11 cellular contexts compared by ENCODE assay signal in genomic region chr2:73993799-73994543, GRCh38. TPM values are rescaled to one million over a fixed set of nuclear protein-coding genes. Genes with fewer than 3 reads are reported as not detected.
DNase-seq lines count a peak whose midpoint lies in the region; ATAC-seq and TF ChIP-seq lines count a peak whose summit lies in the region.
"Had no signal": no experiment of that assay in that cellular context is flagged by ENCODE, and none has a peak within 500 bp of the region (broad histone marks: within the 10 kb centered on the region; RNA-seq: fewer than 3 reads in every experiment).

No MANE protein-coding gene starts in this region.

- no peaks in the 10 kb centered on the region for H3K9me3 ChIP-seq in SJCRH30 (replicated peaks)

- H2BK15ac ChIP-seq in mesendoderm (replicated peaks; ENCODE audit: low read depth) = no peak overlapping the region

- peaks cover 0 to 2% (median 0%) of the 10 kb centered on the region in 7 donors for H3K9me3 Mint-ChIP-seq in CD14-positive monocyte
- no peaks in the 10 kb centered on the region for H3K9me3 Mint-ChIP-seq in activated T-helper 17 cell treated with anti-CD3 and anti-CD28 coated beads, Interleukin-2, amount 50 U/mL, for 72 hours

- H2BK5ac ChIP-seq in mesendoderm (ENCODE audit: low read length) = no peak overlapping the region

- H3K4ac ChIP-seq in mesendoderm (ENCODE audit: low read depth, low read length) = no peak overlapping the region

- H4K8ac ChIP-seq in mesendoderm (ENCODE audit: low read depth, low read length) = no peak overlapping the region

- TF ChIP-seq CTCF in CD14-positive monocyte (IDR thresholded peaks at IDR 0.05) = no peak

- ATAC-seq in activated T-helper 17 cell treated with anti-CD3 and anti-CD28 coated beads, Interleukin-2, amount 50 U/mL, for 72 hours (replicated peaks) = peak; percentile 53
- ATAC-seq in HG02759 (IDR thresholded peaks at IDR 0.05; ENCODE audit: unreplicated experiment) (no peak), GM18909 (IDR thresholded peaks at IDR 0.05; ENCODE audit: poor library complexity, unreplicated experiment) (no peak)

- no peak overlapping the region for H4K5ac ChIP-seq in mesendoderm (ENCODE audit: low read length)

- peaks cover 63 to 86% of the 10 kb centered on the region in 2 donors for H3K36me3 Mint-ChIP-seq in CD14-positive monocyte
- peaks cover 54% of the 10 kb centered on the region for H3K36me3 Mint-ChIP-seq in activated T-helper 17 cell treated with anti-CD3 and anti-CD28 coated beads, Interleukin-2, amount 50 U/mL, for 72 hours (ENCODE audit: low read depth)

- no peak overlapping the region for H2AFZ ChIP-seq in ACC112 (ENCODE audit: low read length, unreplicated experiment)

- H3K27me3 Mint-ChIP-seq in CD14-positive monocyte (ENCODE audit: low read depth in 3 of 3) = peaks cover 0 to 3% (median 1%) of the 10 kb centered on the region in 3 donors
- H3K27me3 Mint-ChIP-seq in activated T-helper 17 cell treated with anti-CD3 and anti-CD28 coated beads, Interleukin-2, amount 50 U/mL, for 72 hours = no peaks in the 10 kb centered on the region

- H3K56ac ChIP-seq in mesendoderm (ENCODE audit: low read length) = no peak overlapping the region

- intact Hi-C loops in CD14-positive monocyte (cut with micrococcal nuclease) = loop anchor here in 1 of 2 donors (5.0 kb wide), 1 partner anchor 43 kb away; no protein-coding TSS in a partner anchor

- H3K9ac ChIP-seq in mesendoderm (ENCODE audit: low read length) = no peak overlapping the region

- peak overlapping the region; percentile 36 to 86 (median 63) for H3K27ac Mint-ChIP-seq in CD14-positive monocyte
- peak overlapping the region; percentile 26 for H3K27ac Mint-ChIP-seq in activated T-helper 17 cell treated with anti-CD3 and anti-CD28 coated beads, Interleukin-2, amount 50 U/mL, for 72 hours

- peak overlapping the region; percentile 20; the same call in 1 of the 2 replicates for H3K4me3 ChIP-seq in ACC112 (ENCODE audit: low read depth, low read length)
- H3K4me3 ChIP-seq in mesendoderm (ENCODE audit: low read length) = no peak overlapping the region
- H3K4me3 ChIP-seq in SJCRH30 = no peak overlapping the region

- peaks cover 48% of the 10 kb centered on the region for H3K79me2 ChIP-seq in ACC112 (ENCODE audit: control insufficient read depth, insufficient read depth, low read length, unreplicated experiment)
- H3K79me2 ChIP-seq in mesendoderm (ENCODE audit: control insufficient read depth, insufficient read depth, low read length) = peaks cover 46% of the 10 kb centered on the region

- DNase-seq in CD14-positive monocyte (ENCODE audit: low spot score) (no peak), mesendoderm (no peak), SJCRH30 (no peak)
- DNase-seq: amygdala; MV-4-11; NCI-H2171; stimulated activated CD4-positive, alpha-beta T cell treated with anti-CD3 and anti-CD28 coated beads, Interleukin-4, amount 100 ng/mL, for 24 hours had no signal

- H3K27me3 ChIP-seq in ACC112 (ENCODE audit: insufficient read depth, low read length) (no peaks in the 10 kb centered on the region), mesendoderm (ENCODE audit: insufficient read depth, low read length, poor library complexity) (no peaks in the 10 kb centered on the region), SJCRH30 (no peaks in the 10 kb centered on the region)

- no peak overlapping the region for H3K18ac ChIP-seq in mesendoderm (ENCODE audit: low read length)

- H3K79me1 ChIP-seq in mesendoderm (ENCODE audit: low read length) = peaks cover 42% of the 10 kb centered on the region

- no peak overlapping the region for H2AK5ac ChIP-seq in mesendoderm (ENCODE audit: low read length)

- WGBS in mesendoderm (ENCODE audit: extremely low coverage, insufficient coverage, low lambda C conversion rate) = no CpG with 5 or more reads among the region's 6 CpGs

- no peak overlapping the region for H2BK120ac ChIP-seq in mesendoderm (ENCODE audit: low read depth, low read length)

- peaks cover 89% of the 10 kb centered on the region for H3K4me1 Mint-ChIP-seq in CD14-positive monocyte
- H3K4me1 Mint-ChIP-seq in activated T-helper 17 cell treated with anti-CD3 and anti-CD28 coated beads, Interleukin-2, amount 50 U/mL, for 72 hours = peaks cover 54% of the 10 kb centered on the region

- H3K36me3 ChIP-seq in ACC112 (ENCODE audit: insufficient read depth, low read length) = peaks cover 7% of the 10 kb centered on the region; the same call in 1 of the 2 replicates
- H3K36me3 ChIP-seq in mesendoderm (ENCODE audit: control insufficient read depth, insufficient read depth, low read length) = no peaks in the 10 kb centered on the region
- peaks cover 25% of the 10 kb centered on the region for H3K36me3 ChIP-seq in SJCRH30

- H3K4me3 Mint-ChIP-seq in CD14-positive monocyte = peak overlapping the region in 1 of 2 donors; percentile 4
- H3K4me3 Mint-ChIP-seq in activated T-helper 17 cell treated with anti-CD3 and anti-CD28 coated beads, Interleukin-2, amount 50 U/mL, for 72 hours = peak overlapping the region; percentile 55

- H3K23ac ChIP-seq in mesendoderm (ENCODE audit: low read length) = peak overlapping the region; percentile 45

- H3K4me1 ChIP-seq in ACC112 (ENCODE audit: control insufficient read depth, insufficient read depth, low read length, unreplicated experiment) (peaks cover 16% of the 10 kb centered on the region), mesendoderm (ENCODE audit: control insufficient read depth, low read depth, low read length) (no peaks in the 10 kb centered on the region), SJCRH30 (no peaks in the 10 kb centered on the region)

- no peak overlapping the region for H3K4me2 ChIP-seq in mesendoderm (ENCODE audit: low read length)

- peak overlapping the region; percentile 24; the same call in 1 of the 2 replicates for H3K27ac ChIP-seq in ACC112 (ENCODE audit: low read depth, low read length)
- H3K27ac ChIP-seq in mesendoderm (ENCODE audit: low read depth, low read length) = no peak overlapping the region
- H3K27ac ChIP-seq in SJCRH30 = no peak overlapping the region

RNA-seq across cellular contexts. Expression of gene TET3, which starts 9.3 kb away (rescaled TPM):
- 1 to 10 TPM in 1 of 2 donors, under 1 TPM in 1; 0.79 to 1.4 TPM for polyA plus RNA-seq in CD14-positive monocyte
- 10 to 100 TPM; 15.1 to 42.6 TPM for total RNA-seq in activated T-helper 17 cell treated with anti-CD3 and anti-CD28 coated beads, Interleukin-2, amount 50 U/mL, for 72 hours
- polyA plus RNA-seq in mesendoderm (2013, experiment 1 of 2) = 7.5 TPM
- polyA plus RNA-seq in mesendoderm (2013, experiment 2 of 2) = 6.9 TPM
- total RNA-seq in SJCRH30 (2014; rRNA removed; shearing (Covaris generic)) = 13.6 and 16.3 TPM in 2 replicates
